In the genomic region with DNA sequence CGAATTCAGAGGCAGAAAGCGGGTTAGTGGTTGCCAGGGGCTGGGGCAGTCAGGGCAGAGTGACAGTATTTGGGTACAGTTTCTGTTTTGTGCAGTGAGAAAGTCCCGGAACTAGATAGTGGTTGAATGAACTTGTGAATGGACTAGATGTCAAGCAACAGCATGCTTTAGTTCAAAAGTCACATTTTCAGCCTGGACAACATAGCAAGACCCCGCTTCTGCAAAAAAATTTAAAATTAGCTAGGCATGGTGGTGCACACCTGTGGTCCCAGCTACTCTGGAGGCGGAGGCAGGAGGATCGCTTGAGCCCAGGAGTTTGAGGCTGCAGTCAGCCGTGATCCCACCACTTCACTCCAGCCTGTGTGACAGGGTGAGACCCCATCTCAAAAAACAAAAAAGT, we compare ENCODE assay signal across 22 cellular contexts. TPM values are rescaled to one million over a fixed set of nuclear protein-coding genes. Genes with fewer than 3 reads are reported as not detected.
DNase-seq lines count a peak whose midpoint lies in the region; ATAC-seq, FAIRE-seq and TF ChIP-seq lines count a peak whose summit lies in the region.
"Had no signal": no experiment of that assay in that cellular context is flagged by ENCODE, and none has a peak within 500 bp of the region (broad histone marks: within the 10 kb centered on the region; RNA-seq: fewer than 3 reads in every experiment).

No MANE protein-coding gene starts in this region.

- peaks cover 18 to 39% (median 29%) of the 10 kb centered on the region in 11 experiments for H3K36me3 ChIP-seq in BLaER1 treated with 17β-estradiol and CSF1 and Interleukin-3, amounts not matched to agents 10 nM and 100 nM
- peaks cover 0 to 15% (median 0%) of the 10 kb centered on the region in 3 experiments for H3K36me3 ChIP-seq in naive thymus-derived CD4-positive, alpha-beta T cell (ENCODE audit: control insufficient read depth in 2 of 3, insufficient read depth in 3 of 3, low read length in 3 of 3)
- peaks cover 0 to 6% of the 10 kb centered on the region in 2 experiments for H3K36me3 ChIP-seq in SK-N-SH (replicated peaks in 1 of 2; ENCODE audit: control insufficient read depth in 1 of 2, insufficient read depth in 2 of 2, low read length in 1 of 2)

- H3K79me2 ChIP-seq in SK-N-SH (ENCODE audit: insufficient read depth): peaks cover 20% of the 10 kb centered on the region; the same call in 1 of the 2 replicates

- no peaks in the 10 kb centered on the region for H3K9me3 Mint-ChIP-seq in activated CD4-positive, alpha-beta memory T cell treated with anti-CD3 and anti-CD28 coated beads, Interleukin-2, amount 10 ng/mL, durations not matched to agents 7 days and 5 days
- H3K9me3 Mint-ChIP-seq in naive thymus-derived CD4-positive, alpha-beta T cell: no peaks in the 10 kb centered on the region

- no peak for FAIRE-seq in A549 (lab: Jason Lieb, UNC)

- ATAC-seq in A549: no peak
- ATAC-seq in naive thymus-derived CD4-positive, alpha-beta T cell: no peak
- no peak for ATAC-seq in GM18867 (IDR thresholded peaks at IDR 0.05; ENCODE audit: unreplicated experiment)
- ATAC-seq in GM18907 (IDR thresholded peaks at IDR 0.05; ENCODE audit: unreplicated experiment): no peak

- DNase-seq in A549 (ENCODE audit: low read depth in 1 of 2, low spot score in 1 of 2) (no peak), SK-N-SH (no peak), ACHN (no peak)
- no peak for DNase-seq in activated CD4-positive, alpha-beta memory T cell treated with anti-CD3 and anti-CD28 coated beads, Interleukin-2, amount 10 ng/mL, durations not matched to agents 7 days and 5 days
- DNase-seq in naive thymus-derived CD4-positive, alpha-beta T cell: no peak
- DNase-seq: activated CD4-positive, CD25-positive, alpha-beta regulatory T cell treated with anti-CD3 and anti-CD28 coated beads, Interleukin-2, amount 50 U/mL, for 72 hours; anterior cingulate cortex; C1 segment of cervical spinal cord; cerebellar nuclear complex; islet precursor cell; mesenchymal stem cell; NCI-H1105; NCI-H2107; NCI-H524 treated with DMSO at 0.1 percent for 48 hours; Right ventricle myocardium superior; sigmoid colon; stimulated activated CD4-positive, alpha-beta T cell treated with anti-CD3 and anti-CD28 coated beads, Interleukin-4, amount 100 ng/mL, for 1 hour; T1000; testis had no signal

- POLR2A ChIA-PET in A549 (lab: Yijun Ruan, JAX) (no interaction called here), SK-N-SH (lab: Yijun Ruan, JAX) (no interaction called here)
- POLR2A ChIA-PET in activated CD4-positive, alpha-beta memory T cell treated with anti-CD3 and anti-CD28 coated beads, Interleukin-2, amount 10 ng/mL, durations not matched to agents 7 days and 5 days (lab: Charles Lee): interaction anchor here (4.0 to 5.0 kb wide), 2 partner anchors 9 to 190 kb away, joined by 29 to 32 read pairs; no protein-coding TSS in a partner anchor
- POLR2A ChIA-PET in naive thymus-derived CD4-positive, alpha-beta T cell (lab: Charles Lee): interaction anchor here (1.0 to 2.5 kb wide), 3 partner anchors 9 to 15 kb away, joined by 3 to 9 read pairs (median 5); a partner anchor contains a TSS

- intact Hi-C loops in naive thymus-derived CD4-positive, alpha-beta T cell (cut with micrococcal nuclease): loop anchor here (5.0 to 10.0 kb wide), 3 partner anchors 40 to 347 kb away; a partner anchor contains a TSS

- H3K4me1 ChIP-seq in A549 (peaks cover 22% of the 10 kb centered on the region), SK-N-SH (ENCODE audit: control insufficient read depth in 1 of 2, insufficient read depth in 2 of 2, low read depth in 1 of 2, low read length in 1 of 2) (peaks cover 0 to 2% of the 10 kb centered on the region in 2 experiments; a peak in 1 of 4 replicates)
- H3K4me1 ChIP-seq in BLaER1 treated with 17β-estradiol and CSF1 and Interleukin-3, amounts not matched to agents 10 nM and 100 nM: peaks cover 81 to 92% (median 88%) of the 10 kb centered on the region in 10 experiments
- peaks cover 70 to 75% of the 10 kb centered on the region in 2 donors for H3K4me1 ChIP-seq in naive thymus-derived CD4-positive, alpha-beta T cell (ENCODE audit: control insufficient read depth in 2 of 2, insufficient read depth in 2 of 2, low read length in 2 of 2)
- H3K4me1 ChIP-seq: testis had no signal

- H2AFZ ChIP-seq in SK-N-SH (ENCODE audit: low read depth): no peak overlapping the region

- WGBS in A549 (ENCODE audit: missing lambda C conversion rate): 91% methylated on average over 7 of the region's 7 CpGs
- WGBS in SK-N-SH (ENCODE audit: low lambda C conversion rate): 99% methylated on average over 7 of the region's 7 CpGs

- TF ChIP-seq POLR2A in A549 (IDR thresholded peaks at IDR 0.05; ENCODE audit: low read length): no peak

- peaks cover 77% of the 10 kb centered on the region for H3K4me1 Mint-ChIP-seq in activated CD4-positive, alpha-beta memory T cell treated with anti-CD3 and anti-CD28 coated beads, Interleukin-2, amount 10 ng/mL, durations not matched to agents 7 days and 5 days
- peaks cover 36 to 76% (median 55%) of the 10 kb centered on the region in 7 donors for H3K4me1 Mint-ChIP-seq in naive thymus-derived CD4-positive, alpha-beta T cell

- H3K27ac ChIP-seq in A549: no peak overlapping the region
- H3K27ac ChIP-seq in BLaER1 treated with 17β-estradiol and CSF1 and Interleukin-3, amounts not matched to agents 10 nM and 100 nM: no peak overlapping the region
- no peak overlapping the region for H3K27ac ChIP-seq in naive thymus-derived CD4-positive, alpha-beta T cell (ENCODE audit: low read depth, low read length)
- no peak overlapping the region for H3K27ac ChIP-seq in SK-N-SH (ENCODE audit: low read depth in 2 of 2, low read length in 1 of 2)
- H3K27ac ChIP-seq: testis had no signal

- H3K4me3 ChIP-seq in A549 (no peak overlapping the region), SK-N-SH (ENCODE audit: low read depth in 2 of 2, low read length in 1 of 2) (no peak overlapping the region)
- no peak overlapping the region for H3K4me3 ChIP-seq in BLaER1 treated with 17β-estradiol and CSF1 and Interleukin-3, amounts not matched to agents 10 nM and 100 nM
- no peak overlapping the region for H3K4me3 ChIP-seq in naive thymus-derived CD4-positive, alpha-beta T cell (ENCODE audit: low read length)
- H3K4me3 ChIP-seq: sigmoid colon, testis had no signal

- H3K27me3 ChIP-seq in BLaER1 treated with 17β-estradiol and CSF1 and Interleukin-3, amounts not matched to agents 10 nM and 100 nM: peaks cover 0 to 9% (median 5%) of the 10 kb centered on the region in 11 experiments; a peak in 12 of 22 replicates
- H3K27me3 ChIP-seq in naive thymus-derived CD4-positive, alpha-beta T cell (ENCODE audit: control insufficient read depth in 2 of 2, insufficient read depth in 2 of 2, low read length in 2 of 2): no peaks in the 10 kb centered on the region
- H3K27me3 ChIP-seq in SK-N-SH (ENCODE audit: insufficient read depth): no peaks in the 10 kb centered on the region
- H3K27me3 ChIP-seq: sigmoid colon, testis had no signal

- peaks cover 18% of the 10 kb centered on the region for H3K36me3 Mint-ChIP-seq in activated CD4-positive, alpha-beta memory T cell treated with anti-CD3 and anti-CD28 coated beads, Interleukin-2, amount 10 ng/mL, durations not matched to agents 7 days and 5 days (ENCODE audit: low read depth)
- H3K36me3 Mint-ChIP-seq in naive thymus-derived CD4-positive, alpha-beta T cell: peaks cover 0 to 10% (median 0%) of the 10 kb centered on the region in 5 donors

- CTCF ChIA-PET in A549 (lab: Yijun Ruan, JAX): interaction anchor here (1.0 to 7.9 kb wide), 8 partner anchors 11 to 90 kb away, joined by 3 to 70 read pairs (median 4); no protein-coding TSS in a partner anchor
- CTCF ChIA-PET in activated CD4-positive, alpha-beta memory T cell treated with anti-CD3 and anti-CD28 coated beads, Interleukin-2, amount 10 ng/mL, durations not matched to agents 7 days and 5 days (lab: Charles Lee): no interaction called here
- CTCF ChIA-PET in naive thymus-derived CD4-positive, alpha-beta T cell (lab: Charles Lee): interaction anchor here (2.8 to 3.6 kb wide), 2 partner anchors 49 to 52 kb away, joined by 14 to 17 read pairs; no protein-coding TSS in a partner anchor
- CTCF ChIA-PET in SK-N-SH (lab: Yijun Ruan, JAX): interaction anchor here (1.6 kb wide), 1 partner anchor 94 kb away, joined by 5 read pairs; no protein-coding TSS in a partner anchor

- TF ChIP-seq RAD21 in A549 (conservative IDR thresholded peaks at IDR 0.05 in 1 of 2, IDR thresholded peaks at IDR 0.05 in 1 of 2) (no peak), SK-N-SH (IDR thresholded peaks at IDR 0.05; ENCODE audit: low read length) (no peak)

- in situ Hi-C loops in ACHN (cut with HindIII; ENCODE audit: low pct_ligation_motif_present, low pct_unique_long_range_greater_than_20kb, low sequenced_read_pairs): no loop called here

- H3K4me2 ChIP-seq in A549 (peak overlapping the region; percentile 14; the same call in 1 of the 3 replicates), SK-N-SH (no peak overlapping the region)
- peak overlapping the region; percentile 83 to 99 (median 98) for H3K4me2 ChIP-seq in BLaER1 treated with 17β-estradiol and CSF1 and Interleukin-3, amounts not matched to agents 10 nM and 100 nM

- peak overlapping the region; percentile 99 for H3K27ac Mint-ChIP-seq in activated CD4-positive, alpha-beta memory T cell treated with anti-CD3 and anti-CD28 coated beads, Interleukin-2, amount 10 ng/mL, durations not matched to agents 7 days and 5 days
- peak overlapping the region in 8 of 9 donors; percentile 54 to 99 (median 69) for H3K27ac Mint-ChIP-seq in naive thymus-derived CD4-positive, alpha-beta T cell

- no peaks in the 10 kb centered on the region for H3K9me3 ChIP-seq in A549
- no peaks in the 10 kb centered on the region for H3K9me3 ChIP-seq in BLaER1 treated with 17β-estradiol and CSF1 and Interleukin-3, amounts not matched to agents 10 nM and 100 nM (replicated peaks in 1 of 11)
- H3K9me3 ChIP-seq in naive thymus-derived CD4-positive, alpha-beta T cell (ENCODE audit: control insufficient read depth in 2 of 3, low read length in 3 of 3): no peaks in the 10 kb centered on the region
- H3K9me3 ChIP-seq in SK-N-SH: no peaks in the 10 kb centered on the region
- H3K9me3 ChIP-seq: sigmoid colon, testis had no signal

- H3K9me2 ChIP-seq in SK-N-SH: no peaks in the 10 kb centered on the region

- no peaks in the 10 kb centered on the region for H3F3A ChIP-seq in SK-N-SH (replicated peaks; ENCODE audit: insufficient read depth)

- H3K4me3 Mint-ChIP-seq in activated CD4-positive, alpha-beta memory T cell treated with anti-CD3 and anti-CD28 coated beads, Interleukin-2, amount 10 ng/mL, durations not matched to agents 7 days and 5 days: no peak overlapping the region
- peak overlapping the region in 9 of 10 donors; percentile 18 to 83 (median 78) for H3K4me3 Mint-ChIP-seq in naive thymus-derived CD4-positive, alpha-beta T cell

- H3K27me3 Mint-ChIP-seq in activated CD4-positive, alpha-beta memory T cell treated with anti-CD3 and anti-CD28 coated beads, Interleukin-2, amount 10 ng/mL, durations not matched to agents 7 days and 5 days: no peaks in the 10 kb centered on the region
- H3K27me3 Mint-ChIP-seq in naive thymus-derived CD4-positive, alpha-beta T cell: no peaks in the 10 kb centered on the region

- TF ChIP-seq CTCF in A549 (IDR thresholded peaks at IDR 0.05) (no peak), SK-N-SH (IDR thresholded peaks at IDR 0.05) (no peak)

- H3K9ac ChIP-seq in BLaER1 treated with 17β-estradiol and CSF1 and Interleukin-3, amounts not matched to agents 10 nM and 100 nM: peak overlapping the region in 1 of 11 experiments; percentile 65; a peak in 2 of 22 replicates
- no peak overlapping the region for H3K9ac ChIP-seq in SK-N-SH

- TF ChIP-seq EP300 in A549 (IDR thresholded peaks at IDR 0.05) (no peak), SK-N-SH (IDR thresholded peaks at IDR 0.05; ENCODE audit: borderline replicate concordance in 1 of 2, low read depth in 1 of 2, low read length in 1 of 2) (no peak)

- peaks cover 86 to 99% (median 96%) of the 10 kb centered on the region in 11 experiments for H4K20me1 ChIP-seq in BLaER1 treated with 17β-estradiol and CSF1 and Interleukin-3, amounts not matched to agents 10 nM and 100 nM
- H4K20me1 ChIP-seq in SK-N-SH (ENCODE audit: insufficient read depth): peaks cover 72% of the 10 kb centered on the region

RNA-seq across cellular contexts. Expression of a gene that starts 8.4 kb away (rescaled TPM):
- 0.88 and 1.2 TPM in 2 replicates for polyA plus RNA-seq in A549 (2011; rRNA removed)
- polyA plus RNA-seq in A549 (2012; cell fraction: cytosol; rRNA removed): 2.6 and 3.9 TPM in 2 replicates
- 15.6 and 21.6 TPM in 2 replicates for polyA plus RNA-seq in A549 (2012; cell fraction: nucleus; rRNA removed)
- polyA plus RNA-seq in A549 (2017; fragmentation: RNase III; extraction: RNeasy Plus Mini Kit Qiagen cat#74134 plus additional on column Dnase treatment): 4.6 to 6.4 TPM (median 5.7 TPM) in 3 replicates
- 1.7 and 2.4 TPM in 2 replicates for polyA minus RNA-seq in A549 (2011; rRNA and poly(A)+ RNA removed)
- total RNA-seq in activated CD4-positive, alpha-beta memory T cell treated with anti-CD3 and anti-CD28 coated beads, Interleukin-2, amount 10 ng/mL, durations not matched to agents 7 days and 5 days: 10 to 100 TPM; 58.8 to 59.8 TPM
- 10 to 100 TPM; 49.7 to 92.9 (median 58.0) TPM for total RNA-seq in naive thymus-derived CD4-positive, alpha-beta T cell
- 1 to 10 TPM; 1.9 to 7.1 TPM for polyA plus RNA-seq in naive thymus-derived CD4-positive, alpha-beta T cell
- polyA plus RNA-seq in SK-N-SH (2012; rRNA removed): 2.6 and 6.6 TPM in 2 replicates
- polyA plus RNA-seq in SK-N-SH (2012; cell fraction: cytosol; rRNA removed): 3.3 and 4.8 TPM in 2 replicates
- 25.0 and 35.2 TPM in 2 replicates for polyA plus RNA-seq in SK-N-SH (2012; cell fraction: nucleus; rRNA removed)

RNA-seq across cellular contexts. Expression of a gene that starts 54.6 kb away (rescaled TPM):
- polyA plus RNA-seq in A549 (2011; rRNA removed) (24.2 and 32.3 TPM in 2 replicates), A549 (2017; fragmentation: RNase III; extraction: RNeasy Plus Mini Kit Qiagen cat#74134 plus additional on column Dnase treatment) (35.7 to 41.5 TPM (median 38.0 TPM) in 3 replicates), SK-N-SH (2012; rRNA removed) (14.8 and 25.9 TPM in 2 replicates)
- 26.8 and 30.0 TPM in 2 replicates for polyA plus RNA-seq in A549 (2012; cell fraction: cytosol; rRNA removed)
- polyA plus RNA-seq in A549 (2012; cell fraction: nucleus; rRNA removed): 90.6 and 117 TPM in 2 replicates
- 34.0 and 47.0 TPM in 2 replicates for polyA minus RNA-seq in A549 (2011; rRNA and poly(A)+ RNA removed)
- total RNA-seq in activated CD4-positive, alpha-beta memory T cell treated with anti-CD3 and anti-CD28 coated beads, Interleukin-2, amount 10 ng/mL, durations not matched to agents 7 days and 5 days: 10 to 100 TPM; 56.1 to 61.0 TPM
- 10 to 100 TPM; 79.8 to 88.5 (median 86.1) TPM for total RNA-seq in naive thymus-derived CD4-positive, alpha-beta T cell
- polyA plus RNA-seq in naive thymus-derived CD4-positive, alpha-beta T cell: 10 to 100 TPM; 25.4 to 42.9 TPM
- 17.4 and 19.1 TPM in 2 replicates for polyA plus RNA-seq in SK-N-SH (2012; cell fraction: cytosol; rRNA removed)
- 87.5 and 96.8 TPM in 2 replicates for polyA plus RNA-seq in SK-N-SH (2012; cell fraction: nucleus; rRNA removed)

Comparison
In these comparisons a context has a peak if more than half of its experiments do, and no peak if none do; other contexts are left out.
1. POLR2A ChIA-PET loops: an anchor here in activated CD4-positive, alpha-beta memory T cell treated with anti-CD3 and anti-CD28 coated beads, Interleukin-2, amount 10 ng/mL, durations not matched to agents 7 days and 5 days (4.0 to 5.0 kb wide) and naive thymus-derived CD4-positive, alpha-beta T cell (1.0 to 2.5 kb wide); none called in A549 and SK-N-SH.